Comparison of ENCODE assay signal across 1 cellular context in the genomic region with DNA sequence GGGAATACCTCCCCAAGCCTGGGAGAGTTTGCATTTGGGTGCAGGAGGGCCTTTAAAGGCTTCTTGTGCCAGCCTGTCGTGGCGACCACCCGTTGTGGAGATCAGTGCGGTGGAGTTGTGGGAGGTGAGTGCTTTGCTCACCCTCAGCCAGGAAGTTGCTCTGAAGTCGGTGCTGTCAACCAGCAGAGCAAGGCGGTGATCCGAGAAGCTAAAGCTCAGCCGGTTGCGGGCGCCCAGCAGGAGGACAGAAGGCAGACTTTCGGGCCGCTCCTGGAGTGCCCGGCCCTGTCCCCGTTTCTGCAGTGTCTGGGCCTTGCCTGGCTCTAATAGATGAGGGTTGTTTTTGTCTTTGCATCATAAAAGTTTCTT.
TF ChIP-seq lines count a peak whose summit lies in the region.

No MANE protein-coding gene starts in this region.

TF ChIP-seq in K562, 482 proteins besides CTCF, POLR2A, EP300 and RAD21:
- no peak for TF ChIP-seq ZFX (CRISPR knock-in tag; IDR thresholded peaks at IDR 0.05)
- no peak for TF ChIP-seq MTA2 (IDR thresholded peaks at IDR 0.05; ENCODE audit: low read depth)
- TF ChIP-seq, protein P1, sequence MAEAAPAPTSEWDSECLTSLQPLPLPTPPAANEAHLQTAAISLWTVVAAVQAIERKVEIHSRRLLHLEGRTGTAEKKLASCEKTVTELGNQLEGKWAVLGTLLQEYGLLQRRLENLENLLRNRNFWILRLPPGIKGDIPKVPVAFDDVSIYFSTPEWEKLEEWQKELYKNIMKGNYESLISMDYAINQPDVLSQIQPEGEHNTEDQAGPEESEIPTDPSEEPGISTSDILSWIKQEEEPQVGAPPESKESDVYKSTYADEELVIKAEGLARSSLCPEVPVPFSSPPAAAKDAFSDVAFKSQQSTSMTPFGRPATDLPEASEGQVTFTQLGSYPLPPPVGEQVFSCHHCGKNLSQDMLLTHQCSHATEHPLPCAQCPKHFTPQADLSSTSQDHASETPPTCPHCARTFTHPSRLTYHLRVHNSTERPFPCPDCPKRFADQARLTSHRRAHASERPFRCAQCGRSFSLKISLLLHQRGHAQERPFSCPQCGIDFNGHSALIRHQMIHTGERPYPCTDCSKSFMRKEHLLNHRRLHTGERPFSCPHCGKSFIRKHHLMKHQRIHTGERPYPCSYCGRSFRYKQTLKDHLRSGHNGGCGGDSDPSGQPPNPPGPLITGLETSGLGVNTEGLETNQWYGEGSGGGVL (CRISPR knock-in tag; IDR thresholded peaks at IDR 0.05) = no peak
- no peak for TF ChIP-seq ZBTB7A (IDR thresholded peaks at IDR 0.05; ENCODE audit: borderline replicate concordance, control insufficient read depth, low read depth, low read length)
- TF ChIP-seq ZNF134 (CRISPR knock-in tag; conservative IDR thresholded peaks at IDR 0.05) = no peak
- TF ChIP-seq, protein P2, sequence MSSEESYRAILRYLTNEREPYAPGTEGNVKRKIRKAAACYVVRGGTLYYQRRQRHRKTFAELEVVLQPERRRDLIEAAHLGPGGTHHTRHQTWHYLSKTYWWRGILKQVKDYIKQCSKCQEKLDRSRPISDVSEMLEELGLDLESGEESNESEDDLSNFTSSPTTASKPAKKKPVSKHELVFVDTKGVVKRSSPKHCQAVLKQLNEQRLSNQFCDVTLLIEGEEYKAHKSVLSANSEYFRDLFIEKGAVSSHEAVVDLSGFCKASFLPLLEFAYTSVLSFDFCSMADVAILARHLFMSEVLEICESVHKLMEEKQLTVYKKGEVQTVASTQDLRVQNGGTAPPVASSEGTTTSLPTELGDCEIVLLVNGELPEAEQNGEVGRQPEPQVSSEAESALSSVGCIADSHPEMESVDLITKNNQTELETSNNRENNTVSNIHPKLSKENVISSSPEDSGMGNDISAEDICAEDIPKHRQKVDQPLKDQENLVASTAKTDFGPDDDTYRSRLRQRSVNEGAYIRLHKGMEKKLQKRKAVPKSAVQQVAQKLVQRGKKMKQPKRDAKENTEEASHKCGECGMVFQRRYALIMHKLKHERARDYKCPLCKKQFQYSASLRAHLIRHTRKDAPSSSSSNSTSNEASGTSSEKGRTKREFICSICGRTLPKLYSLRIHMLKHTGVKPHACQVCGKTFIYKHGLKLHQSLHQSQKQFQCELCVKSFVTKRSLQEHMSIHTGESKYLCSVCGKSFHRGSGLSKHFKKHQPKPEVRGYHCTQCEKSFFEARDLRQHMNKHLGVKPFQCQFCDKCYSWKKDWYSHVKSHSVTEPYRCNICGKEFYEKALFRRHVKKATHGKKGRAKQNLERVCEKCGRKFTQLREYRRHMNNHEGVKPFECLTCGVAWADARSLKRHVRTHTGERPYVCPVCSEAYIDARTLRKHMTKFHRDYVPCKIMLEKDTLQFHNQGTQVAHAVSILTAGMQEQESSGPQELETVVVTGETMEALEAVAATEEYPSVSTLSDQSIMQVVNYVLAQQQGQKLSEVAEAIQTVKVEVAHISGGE (CRISPR knock-in tag; IDR thresholded peaks at IDR 0.05) = no peak
- TF ChIP-seq MCM7 (IDR thresholded peaks at IDR 0.05) = no peak
- no peak for TF ChIP-seq ZNF407 (IDR thresholded peaks at IDR 0.05; ENCODE audit: low read depth)
- no peak for TF ChIP-seq NCOA1 (IDR thresholded peaks at IDR 0.05; ENCODE audit: low read depth)
- TF ChIP-seq SREBF2 (CRISPR knock-in tag; IDR thresholded peaks at IDR 0.05) = no peak
- TF ChIP-seq BCL6 (CRISPR knock-in tag; IDR thresholded peaks at IDR 0.05) = no peak
- TF ChIP-seq EZH2 (IDR thresholded peaks at IDR 0.05; ENCODE audit: borderline replicate concordance, low read depth, low read length) = no peak
- TF ChIP-seq ZNF347 (CRISPR knock-in tag; IDR thresholded peaks at IDR 0.05; ENCODE audit: low read depth) = no peak
- TF ChIP-seq RFX7 (CRISPR knock-in tag; IDR thresholded peaks at IDR 0.05) = no peak
- TF ChIP-seq ZNF57 (CRISPR knock-in tag; IDR thresholded peaks at IDR 0.05) = no peak
- no peak for TF ChIP-seq ZNF717 (CRISPR knock-in tag; IDR thresholded peaks at IDR 0.05)
TF ChIP-seq in K562: peak in this region for 0.
